ENCODE assay signal across 23 cellular contexts in the genomic region with DNA sequence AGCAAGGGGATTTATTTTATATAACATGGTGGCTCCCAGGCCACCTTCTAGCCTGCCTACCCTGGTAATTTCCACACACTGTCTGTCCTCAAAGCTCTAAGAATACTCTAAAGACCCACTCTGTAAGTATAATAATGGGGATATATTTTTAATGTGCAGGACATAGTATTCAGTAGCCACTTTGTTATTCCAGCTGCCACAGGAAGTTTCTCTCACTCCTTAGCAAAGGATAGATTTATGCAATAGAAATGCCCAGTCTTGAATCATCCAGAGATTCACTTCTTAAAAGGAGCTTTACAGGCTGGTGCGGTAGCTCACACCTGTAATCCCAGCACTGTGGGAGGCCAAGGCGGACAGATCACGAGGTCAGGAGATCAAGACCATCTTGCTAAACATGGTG.
"Had no signal": no experiment of that assay in that cellular context is flagged by ENCODE, and none has a peak within 500 bp of the region (broad histone marks: within the 10 kb centered on the region; RNA-seq: fewer than 3 reads in every experiment).

No MANE protein-coding gene starts in this region.

- ATAC-seq: esophagus mucosa, gastrocnemius medialis, heart right ventricle, left cardiac atrium, left lung, left ventricle myocardium superior, lower lobe of right lung, mucosa of descending colon had no signal

- H3K4me3 Mint-ChIP-seq: mesothelial cell of epicardium, naive B cell had no signal

- H3K36me3 Mint-ChIP-seq: mesothelial cell of epicardium, naive B cell had no signal

- H3K27me3 ChIP-seq: dorsolateral prefrontal cortex, esophagus squamous epithelium, gastrocnemius medialis, heart right ventricle, left lung had no signal

- DNase-seq: dermis blood vessel endothelial cell; effector CD4-positive, alpha-beta T cell; effector memory CD4-positive, alpha-beta T cell; erythroblast; esophagus squamous epithelium; gastrocnemius medialis; glutamatergic neuron; head of caudate nucleus; heart right ventricle; left cardiac atrium; left lung; left ventricle myocardium superior; lower lobe of right lung; mesenchymal stem cell; mucosa of descending colon; naive B cell had no signal

- H3K27ac Mint-ChIP-seq: mesothelial cell of epicardium, naive B cell had no signal

- H3K4me3 ChIP-seq: coronary artery, dorsolateral prefrontal cortex, esophagus squamous epithelium, gastrocnemius medialis, heart right ventricle, left lung, lower lobe of right lung, mucosa of descending colon had no signal

- H3K4me1 ChIP-seq: gastrocnemius medialis, left lung, lower lobe of right lung had no signal

- H3K36me3 ChIP-seq: esophagus squamous epithelium, gastrocnemius medialis, heart right ventricle, left lung, lower lobe of right lung had no signal

- H3K9me3 ChIP-seq: esophagus squamous epithelium, gastrocnemius medialis, heart right ventricle, left lung, lower lobe of right lung, mucosa of descending colon had no signal

- H3K27ac ChIP-seq: coronary artery, epithelial cell of prostate, esophagus squamous epithelium, gastrocnemius medialis, heart right ventricle, left lung, lower lobe of right lung had no signal

- FAIRE-seq: islet of Langerhans, keratinocyte had no signal

- H3K4me1 Mint-ChIP-seq: naive B cell had no signal

- H3K9me3 Mint-ChIP-seq: mesothelial cell of epicardium had no signal
